ENCODE assay signal across 33 cellular contexts in genomic region chr2:2860583-2861300, GRCh38.
"Had no signal": no experiment of that assay in that cellular context is flagged by ENCODE, and none has a peak within 500 bp of the region (broad histone marks: within the 10 kb centered on the region; RNA-seq: fewer than 3 reads in every experiment).

No MANE protein-coding gene starts in this region.

- H3K4me1 ChIP-seq: adrenal gland, body of pancreas, breast epithelium had no signal

- H3K9me3 ChIP-seq: adrenal gland, body of pancreas, breast epithelium had no signal

- ATAC-seq: body of pancreas, PC-3 had no signal

- H3K27me3 ChIP-seq: adrenal gland, body of pancreas had no signal

- DNase-seq: activated B cell treated with CpG ODN at 0.5 μM for 24 hours; activated CD4-positive, alpha-beta memory T cell treated with anti-CD3 and anti-CD28 coated beads for 36 hours; activated CD4-positive, alpha-beta T cell treated with anti-CD3 and anti-CD28 coated beads for 4 hours; activated CD4-positive, alpha-beta T cell treated with anti-CD3 and anti-CD28 coated beads, Interleukin-2, amount 50 U/mL, for 1 hour; activated CD4-positive, CD25-positive, alpha-beta regulatory T cell treated with anti-CD3 and anti-CD28 coated beads, Interleukin-2, amount 50 U/mL, for 72 hours; activated CD8-positive, alpha-beta memory T cell treated with anti-CD3 and anti-CD28 coated beads, Interleukin-2, amount 50 U/mL, for 4 hours; activated gamma-delta T cell; activated naive CD4-positive, alpha-beta T cell treated with Interleukin-2 at 50 U/mL for 16 hours; activated T-cell treated with anti-CD3 and anti-CD28 coated beads for 4 hours; activated T-cell treated with anti-CD3 and anti-CD28 coated beads, Interleukin-2, amount 50 U/mL, for 48 hours; adrenal gland; body of pancreas; caudate nucleus; cerebellar nuclear complex; NCI-H1105; NCI-H1436; NCI-H1694; NCI-H1930; NCI-H510A; NCI-H526; NCI-H748 treated with DMSO at 0.1 percent for 48 hours; NK-92 treated with Interleukin-12 subunit alpha and Interleukin-12 subunit beta, amount 100 ng/mL, for 24 hours; PC-3; Right ventricle myocardium superior; SW 1271; T-helper 1 cell; T-helper 2 cell; T-helper 9 cell had no signal

- H3K27ac ChIP-seq: adrenal gland, body of pancreas, breast epithelium, VCaP had no signal

- FAIRE-seq: astrocyte, colon, RCC 7860 had no signal

- H3K4me3 ChIP-seq: adrenal gland, body of pancreas, breast epithelium had no signal

- H3K36me3 ChIP-seq: adrenal gland, breast epithelium had no signal
